Comparison of ENCODE assay signal across 13 cellular contexts in genomic region chr21:33286076-33286475, GRCh38. TPM values are rescaled to one million over a fixed set of nuclear protein-coding genes. Genes with fewer than 3 reads are reported as not detected.
A peak's percentile ranks its signal among the peaks of the same experiment; 100 is the strongest.
DNase-seq lines count a peak whose midpoint lies in the region; ATAC-seq, FAIRE-seq and TF ChIP-seq lines count a peak whose summit lies in the region.
"Had no signal": no experiment of that assay in that cellular context is flagged by ENCODE, and none has a peak within 500 bp of the region (broad histone marks: within the 10 kb centered on the region; RNA-seq: fewer than 3 reads in every experiment).

No MANE protein-coding gene starts in this region.

- peaks cover 61% of the 10 kb centered on the region for H3K36me3 ChIP-seq in SJSA1
- peaks cover 0 to 52% of the 10 kb centered on the region in 2 donors for H3K36me3 ChIP-seq in psoas muscle (ENCODE audit: insufficient read depth in 1 of 2, low read depth in 1 of 2)
- H3K36me3 ChIP-seq: SJCRH30 had no signal

- H3K27ac ChIP-seq in A549 (peak overlapping the region; percentile 74 to 82), SJSA1 (peak overlapping the region; percentile 85), right cardiac atrium (ENCODE audit: low read length) (peak overlapping the region; percentile 82), psoas muscle (peak overlapping the region; percentile 15)
- H3K27ac ChIP-seq: KMS-11 had no signal

- CTCF ChIA-PET in A549 (lab: Yijun Ruan, JAX) = interaction anchor here (1.0 to 1.4 kb wide), 3 partner anchors 14 to 194 kb away, joined by 3 read pairs; partner anchors contain the start of gene TMEM50B

- intact Hi-C loops in right cardiac atrium (cut with DNase I) (no loop called here), psoas muscle (cut with DNase I) (no loop called here), natural killer cell (cut with micrococcal nuclease) (no loop called here)

- peaks cover 31% of the 10 kb centered on the region for H3K4me1 ChIP-seq in A549
- H3K4me1 ChIP-seq in SJSA1 (replicated peaks) = peaks cover 44% of the 10 kb centered on the region
- peaks cover 14% of the 10 kb centered on the region for H3K4me1 ChIP-seq in right cardiac atrium (ENCODE audit: control insufficient read depth, insufficient read depth, low read length)
- H3K4me1 ChIP-seq in psoas muscle = no peaks in the 10 kb centered on the region

- no peak for TF ChIP-seq POLR2A in A549 (IDR thresholded peaks at IDR 0.05; ENCODE audit: low read length)

- no peaks in the 10 kb centered on the region for H3K36me3 Mint-ChIP-seq in natural killer cell

- H3K4me1 Mint-ChIP-seq in natural killer cell = peaks cover 6 to 21% of the 10 kb centered on the region in 2 donors
- H3K4me1 Mint-ChIP-seq: activated naive CD8-positive, alpha-beta T cell treated with anti-CD3 and anti-CD28 coated beads, Interleukin-2, amount 10 ng/mL, durations not matched to agents 7 days and 5 days had no signal

- DNase-seq in A549 (ENCODE audit: low read depth in 1 of 2, low spot score in 1 of 2) (no peak), SJSA1 (ENCODE audit: low read depth in 1 of 2, low spot score in 2 of 2) (no peak), right cardiac atrium (no peak), psoas muscle (no peak), superior temporal gyrus (ENCODE audit: extremely low spot score) (no peak), amniotic stem cell (lab: John Stamatoyannopoulos, UW) (no peak), SHP77 treated with DMSO at 0.1 percent for 48 hours (lab: John Stamatoyannopoulos, UW) (no peak), natural killer cell (no peak)
- DNase-seq: activated naive CD8-positive, alpha-beta T cell treated with anti-CD3 and anti-CD28 coated beads, Interleukin-2, amount 10 ng/mL, durations not matched to agents 7 days and 5 days; NCI-H146; NCI-H526; SJCRH30 had no signal

- no peaks in the 10 kb centered on the region for H3K27me3 Mint-ChIP-seq in natural killer cell (ENCODE audit: low read depth in 2 of 2)
- H3K27me3 Mint-ChIP-seq: activated naive CD8-positive, alpha-beta T cell treated with anti-CD3 and anti-CD28 coated beads, Interleukin-2, amount 10 ng/mL, durations not matched to agents 7 days and 5 days had no signal

- H3K27me3 ChIP-seq in SJSA1 (replicated peaks) (no peaks in the 10 kb centered on the region), right cardiac atrium (ENCODE audit: control insufficient read depth, insufficient read depth) (no peaks in the 10 kb centered on the region), psoas muscle (ENCODE audit: insufficient read depth in 3 of 3, low read length in 2 of 3) (no peaks in the 10 kb centered on the region)
- H3K27me3 ChIP-seq: SJCRH30 had no signal

- no peak overlapping the region; the same call in 2 of the 3 replicates for H3K4me3 ChIP-seq in A549
- H3K4me3 ChIP-seq in SJSA1 = no peak overlapping the region
- no peak overlapping the region for H3K4me3 ChIP-seq in right cardiac atrium (ENCODE audit: low read length)
- H3K4me3 ChIP-seq in psoas muscle = no peak overlapping the region
- H3K4me3 ChIP-seq: SJCRH30 had no signal

- POLR2A ChIA-PET in A549 (lab: Yijun Ruan, JAX) = interaction anchor here (1.6 kb wide), 1 partner anchor 39 kb away, joined by 12 read pairs; the partner anchor contains the start of gene IFNAR1

- no peaks in the 10 kb centered on the region for H3K9me3 ChIP-seq in A549
- no peaks in the 10 kb centered on the region; the same call in 1 of the 2 replicates for H3K9me3 ChIP-seq in SJSA1 (replicated peaks)
- H3K9me3 ChIP-seq in right cardiac atrium (ENCODE audit: control insufficient read depth, low read length) = no peaks in the 10 kb centered on the region
- no peaks in the 10 kb centered on the region for H3K9me3 ChIP-seq in psoas muscle
- H3K9me3 ChIP-seq: SJCRH30 had no signal

- H3K4me2 ChIP-seq in A549 = peak overlapping the region; percentile 66
- H3K4me2 ChIP-seq: KMS-11 had no signal

- 76% methylated on average over 11 of the region's 11 CpGs for WGBS in A549 (ENCODE audit: missing lambda C conversion rate)
- WGBS in right cardiac atrium = 71% methylated on average over 11 of the region's 11 CpGs
- 57 to 59% (median 58%) methylated on average over 11 of the region's 11 CpGs for WGBS in psoas muscle, 3 donors

- H3K4me3 Mint-ChIP-seq in natural killer cell = no peak overlapping the region
- H3K4me3 Mint-ChIP-seq: activated naive CD8-positive, alpha-beta T cell treated with anti-CD3 and anti-CD28 coated beads, Interleukin-2, amount 10 ng/mL, durations not matched to agents 7 days and 5 days had no signal

- no peak for FAIRE-seq in A549 (lab: Jason Lieb, UNC)

- no peaks in the 10 kb centered on the region for H3K9me3 Mint-ChIP-seq in natural killer cell
- H3K9me3 Mint-ChIP-seq: activated naive CD8-positive, alpha-beta T cell treated with anti-CD3 and anti-CD28 coated beads, Interleukin-2, amount 10 ng/mL, durations not matched to agents 7 days and 5 days had no signal

- no peak for TF ChIP-seq EP300 in A549 (IDR thresholded peaks at IDR 0.05)

- peak overlapping the region in 1 of 2 donors; percentile 53 for H3K27ac Mint-ChIP-seq in natural killer cell

- ATAC-seq in A549 (no peak), right cardiac atrium (no peak), psoas muscle (no peak), natural killer cell (no peak)

- TF ChIP-seq CTCF in A549 (IDR thresholded peaks at IDR 0.05) (no peak), psoas muscle (IDR thresholded peaks at IDR 0.05) (no peak), natural killer cell (IDR thresholded peaks at IDR 0.05) (no peak)

- TF ChIP-seq RAD21 in A549 (conservative IDR thresholded peaks at IDR 0.05 in 1 of 2, IDR thresholded peaks at IDR 0.05 in 1 of 2) = no peak

TF ChIP-seq in A549, 52 proteins besides CTCF, POLR2A, EP300 and RAD21 (continues in another document):
- no peak for TF ChIP-seq FOSB (CRISPR knock-in tag; IDR thresholded peaks at IDR 0.05)
- TF ChIP-seq, protein P1, sequence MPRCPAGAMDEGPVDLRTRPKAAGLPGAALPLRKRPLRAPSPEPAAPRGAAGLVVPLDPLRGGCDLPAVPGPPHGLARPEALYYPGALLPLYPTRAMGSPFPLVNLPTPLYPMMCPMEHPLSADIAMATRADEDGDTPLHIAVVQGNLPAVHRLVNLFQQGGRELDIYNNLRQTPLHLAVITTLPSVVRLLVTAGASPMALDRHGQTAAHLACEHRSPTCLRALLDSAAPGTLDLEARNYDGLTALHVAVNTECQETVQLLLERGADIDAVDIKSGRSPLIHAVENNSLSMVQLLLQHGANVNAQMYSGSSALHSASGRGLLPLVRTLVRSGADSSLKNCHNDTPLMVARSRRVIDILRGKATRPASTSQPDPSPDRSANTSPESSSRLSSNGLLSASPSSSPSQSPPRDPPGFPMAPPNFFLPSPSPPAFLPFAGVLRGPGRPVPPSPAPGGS (IDR thresholded peaks at IDR 0.05) = no peak
- no peak for TF ChIP-seq ZFP36 (IDR thresholded peaks at IDR 0.05; ENCODE audit: borderline replicate concordance, partially characterized antibody)
- no peak for TF ChIP-seq RCOR1 (IDR thresholded peaks at IDR 0.05; ENCODE audit: low read depth, low read length)
- no peak for TF ChIP-seq ESRRA (IDR thresholded peaks at IDR 0.05; ENCODE audit: borderline replicate concordance, low read length)
- TF ChIP-seq, protein P2, sequence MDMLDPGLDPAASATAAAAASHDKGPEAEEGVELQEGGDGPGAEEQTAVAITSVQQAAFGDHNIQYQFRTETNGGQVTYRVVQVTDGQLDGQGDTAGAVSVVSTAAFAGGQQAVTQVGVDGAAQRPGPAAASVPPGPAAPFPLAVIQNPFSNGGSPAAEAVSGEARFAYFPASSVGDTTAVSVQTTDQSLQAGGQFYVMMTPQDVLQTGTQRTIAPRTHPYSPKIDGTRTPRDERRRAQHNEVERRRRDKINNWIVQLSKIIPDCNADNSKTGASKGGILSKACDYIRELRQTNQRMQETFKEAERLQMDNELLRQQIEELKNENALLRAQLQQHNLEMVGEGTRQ (IDR thresholded peaks at IDR 0.05) = no peak
- TF ChIP-seq, protein P3, sequence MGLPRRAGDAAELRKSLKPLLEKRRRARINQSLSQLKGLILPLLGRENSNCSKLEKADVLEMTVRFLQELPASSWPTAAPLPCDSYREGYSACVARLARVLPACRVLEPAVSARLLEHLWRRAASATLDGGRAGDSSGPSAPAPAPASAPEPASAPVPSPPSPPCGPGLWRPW (IDR thresholded peaks at IDR 0.05) = no peak

RNA-seq across cellular contexts. Expression of gene IL10RB, which starts 19.9 kb away (rescaled TPM):
- polyA plus RNA-seq in A549 (2011; rRNA removed) (31.9 and 34.9 TPM in 2 replicates), A549 (2017; fragmentation: RNase III; extraction: RNeasy Plus Mini Kit Qiagen cat#74134 plus additional on column Dnase treatment) (16.8 to 18.0 TPM (median 17.0 TPM) in 3 replicates), right cardiac atrium (11.6 TPM), psoas muscle (1 to 10 TPM; 5.6 to 9.3 (median 8.5) TPM)
- polyA plus RNA-seq in A549 (2012; cell fraction: cytosol; rRNA removed) = 14.2 and 15.6 TPM in 2 replicates
- polyA plus RNA-seq in A549 (2012; cell fraction: nucleus; rRNA removed) = 7.6 and 9.0 TPM in 2 replicates
- 33.6 and 34.5 TPM in 2 replicates for polyA minus RNA-seq in A549 (2011; rRNA and poly(A)+ RNA removed)
- total RNA-seq in SJSA1 (2014; rRNA removed; shearing (Covaris generic)) = 51.4 and 77.5 TPM in 2 replicates
- total RNA-seq in right cardiac atrium (10 to 100 TPM in 3 of 4 donors, 1 to 10 TPM in 1; 9.8 to 11.9 (median 11.3) TPM), psoas muscle (1 to 10 TPM; 4.4 to 8.1 (median 6.6) TPM), natural killer cell (10 to 100 TPM; 18.4 to 27.8 (median 27.3) TPM)

RNA-seq across cellular contexts. Expression of gene IFNAR1, which starts 38.7 kb away (rescaled TPM):
- polyA plus RNA-seq in A549 (2011; rRNA removed) (13.2 and 14.2 TPM in 2 replicates), A549 (2017; fragmentation: RNase III; extraction: RNeasy Plus Mini Kit Qiagen cat#74134 plus additional on column Dnase treatment) (13.7 to 16.5 TPM (median 14.1 TPM) in 3 replicates), right cardiac atrium (9.6 TPM), psoas muscle (10 to 100 TPM; 10.4 to 31.6 (median 10.9) TPM)
- polyA plus RNA-seq in A549 (2012; cell fraction: cytosol; rRNA removed) = 5.7 and 6.3 TPM in 2 replicates
- 1.7 and 3.2 TPM in 2 replicates for polyA plus RNA-seq in A549 (2012; cell fraction: nucleus; rRNA removed)
- 11.2 and 11.6 TPM in 2 replicates for polyA minus RNA-seq in A549 (2011; rRNA and poly(A)+ RNA removed)
- 9.7 and 16.2 TPM in 2 replicates for total RNA-seq in SJSA1 (2014; rRNA removed; shearing (Covaris generic))
- total RNA-seq in right cardiac atrium (10 to 100 TPM; 24.0 to 28.7 (median 26.5) TPM), psoas muscle (10 to 100 TPM; 16.1 to 20.8 (median 18.2) TPM), natural killer cell (10 to 100 TPM; 15.0 to 21.3 (median 19.3) TPM)

RNA-seq across cellular contexts. Expression of gene IFNAR2, which starts 56.3 kb away (rescaled TPM):
- polyA plus RNA-seq in A549 (2011; rRNA removed) (39.6 and 40.5 TPM in 2 replicates), A549 (2017; fragmentation: RNase III; extraction: RNeasy Plus Mini Kit Qiagen cat#74134 plus additional on column Dnase treatment) (9.6 to 11.2 TPM (median 10.1 TPM) in 3 replicates), right cardiac atrium (12.7 TPM), psoas muscle (1 to 10 TPM; 3.5 to 4.2 (median 3.8) TPM)
- 9.5 and 11.6 TPM in 2 replicates for polyA plus RNA-seq in A549 (2012; cell fraction: cytosol; rRNA removed)
- 3.8 and 6.9 TPM in 2 replicates for polyA plus RNA-seq in A549 (2012; cell fraction: nucleus; rRNA removed)
- 14.2 and 14.9 TPM in 2 replicates for polyA minus RNA-seq in A549 (2011; rRNA and poly(A)+ RNA removed)
- 5.1 and 48.3 TPM in 2 replicates for total RNA-seq in SJSA1 (2014; rRNA removed; shearing (Covaris generic))
- total RNA-seq in right cardiac atrium (10 to 100 TPM; 11.8 to 21.7 (median 16.8) TPM), psoas muscle (10 to 100 TPM in 1 of 4 donors, 1 to 10 TPM in 3; 3.3 to 10.0 (median 6.2) TPM), natural killer cell (100 to 1,000 TPM in 1 of 3 donors, 10 to 100 TPM in 2; 65.4 to 105 (median 70.9) TPM)

Comparison
In these comparisons a context has a peak if more than half of its experiments do, and no peak if none do; other contexts are left out.
1. H3K27ac ChIP-seq: peak in every context shown above with its lines; median percentile 85 in SJSA1; 82 in right cardiac atrium; 78 in A549; 15 in psoas muscle.